In genomic region chr18:46158498-46158897, GRCh38 we compare ENCODE assay signal across 19 cellular contexts. TPM values are rescaled to one million over a fixed set of nuclear protein-coding genes. Genes with fewer than 3 reads are reported as not detected.
A peak's percentile ranks its signal among the peaks of the same experiment; 100 is the strongest.
DNase-seq lines count a peak whose midpoint lies in the region; ATAC-seq and TF ChIP-seq lines count a peak whose summit lies in the region.
"Had no signal": no experiment of that assay in that cellular context is flagged by ENCODE, and none has a peak within 500 bp of the region (broad histone marks: within the 10 kb centered on the region; RNA-seq: fewer than 3 reads in every experiment).

No MANE protein-coding gene starts in this region.

- peaks cover 92% of the 10 kb centered on the region for H3K4me1 Mint-ChIP-seq in activated naive CD4-positive, alpha-beta T cell treated with anti-CD3 and anti-CD28 coated beads, Interleukin-2, amount 10 ng/mL, durations not matched to agents 7 days and 5 days
- peaks cover 15% of the 10 kb centered on the region for H3K4me1 Mint-ChIP-seq in MCF 10A (ENCODE audit: insufficient read depth, unreplicated experiment)

- H3K27ac ChIP-seq in osteoblast (ENCODE audit: low read depth, low read length) (no peak overlapping the region), smooth muscle cell (ENCODE audit: low read depth) (no peak overlapping the region)
- H3K27ac ChIP-seq: colonic mucosa had no signal

- H4K20me1 ChIP-seq in osteoblast (ENCODE audit: insufficient read depth, low read length) (no peaks in the 10 kb centered on the region), smooth muscle cell (ENCODE audit: low read depth) (no peaks in the 10 kb centered on the region)

- H3K9me3 ChIP-seq in osteoblast (ENCODE audit: low read depth, low read length) (no peaks in the 10 kb centered on the region), smooth muscle cell (replicated peaks; ENCODE audit: low read depth) (no peaks in the 10 kb centered on the region)
- H3K9me3 ChIP-seq: colonic mucosa had no signal

- H3K9me3 Mint-ChIP-seq in activated naive CD4-positive, alpha-beta T cell treated with anti-CD3 and anti-CD28 coated beads, Interleukin-2, amount 10 ng/mL, durations not matched to agents 7 days and 5 days = peaks cover 15% of the 10 kb centered on the region
- H3K9me3 Mint-ChIP-seq in MCF 10A (ENCODE audit: unreplicated experiment) = no peaks in the 10 kb centered on the region

- H3K27me3 Mint-ChIP-seq in activated naive CD4-positive, alpha-beta T cell treated with anti-CD3 and anti-CD28 coated beads, Interleukin-2, amount 10 ng/mL, durations not matched to agents 7 days and 5 days = no peaks in the 10 kb centered on the region
- H3K27me3 Mint-ChIP-seq in MCF 10A (ENCODE audit: insufficient read depth, unreplicated experiment) = no peaks in the 10 kb centered on the region
- H3K27me3 Mint-ChIP-seq: progenitor cell of endocrine pancreas had no signal

- intact Hi-C loops in MCF 10A (cut with micrococcal nuclease) = no loop called here

- H3K4me1 ChIP-seq in osteoblast (ENCODE audit: insufficient read depth, low read length) (peaks cover 25% of the 10 kb centered on the region), smooth muscle cell (ENCODE audit: low read depth) (peaks cover 16% of the 10 kb centered on the region)
- H3K4me1 ChIP-seq: colonic mucosa had no signal

- no peaks in the 10 kb centered on the region for H3K27me3 ChIP-seq in osteoblast (ENCODE audit: insufficient read depth, low read length)
- H3K27me3 ChIP-seq in smooth muscle cell (ENCODE audit: low read depth) = no peaks in the 10 kb centered on the region
- H3K27me3 ChIP-seq: colonic mucosa had no signal

- CTCF ChIA-PET in activated naive CD4-positive, alpha-beta T cell treated with anti-CD3 and anti-CD28 coated beads, Interleukin-2, amount 10 ng/mL, durations not matched to agents 7 days and 5 days (lab: Charles Lee) = interaction anchor here (1.2 to 3.3 kb wide), 4 partner anchors 10 to 499 kb away, joined by 3 to 35 read pairs (median 8); a partner anchor contains a TSS
- CTCF ChIA-PET in MCF 10A (lab: Yijun Ruan, JAX) = interaction anchor here (1.0 to 4.5 kb wide), 6 partner anchors 10 to 500 kb away, joined by 3 to 55 read pairs (median 10); a partner anchor contains a TSS

- H3K79me2 ChIP-seq in osteoblast (ENCODE audit: insufficient read depth, low read length) (no peaks in the 10 kb centered on the region), smooth muscle cell (ENCODE audit: low read depth) (no peaks in the 10 kb centered on the region)

- no peak for DNase-seq in activated naive CD4-positive, alpha-beta T cell treated with anti-CD3 and anti-CD28 coated beads, Interleukin-2, amount 10 ng/mL, durations not matched to agents 7 days and 5 days
- no peak for DNase-seq in activated naive CD4-positive, alpha-beta T cell (lab: John Stamatoyannopoulos, UW)
- DNase-seq in M059J (ENCODE audit: low read depth) = peak; percentile 96
- DNase-seq in MCF 10A (ENCODE audit: unreplicated experiment) = peak; percentile 61
- no peak for DNase-seq in osteoblast (ENCODE audit: insufficient read length, low spot score, missing footprints)
- DNase-seq in smooth muscle cell (lab: John Stamatoyannopoulos, UW; ENCODE audit: unreplicated experiment) = no peak
- DNase-seq in foreskin melanocyte = no peak
- DNase-seq: 8988T; activated CD4-positive, alpha-beta T cell treated with anti-CD3 and anti-CD28 coated beads for 1 hour; activated T-cell treated with anti-CD3 and anti-CD28 coated beads for 4 hours; colonic mucosa; GDM1; hypothalamus; NCI-H2081; RPMI8226; stimulated activated CD4-positive, alpha-beta T cell treated with anti-CD3 and anti-CD28 coated beads, Interleukin-15, amount 100 ng/mL, for 24 hours; T-helper 2 cell had no signal

- H3K4me3 ChIP-seq in osteoblast (ENCODE audit: insufficient read depth, low read length) (no peak overlapping the region), smooth muscle cell (no peak overlapping the region)
- H3K4me3 ChIP-seq: colonic mucosa had no signal

- H2AFZ ChIP-seq in osteoblast (ENCODE audit: low read length) (peak overlapping the region; percentile 47), smooth muscle cell (ENCODE audit: low read depth) (no peak overlapping the region)

- no peak for ATAC-seq in HG03280 (IDR thresholded peaks at IDR 0.05; ENCODE audit: unreplicated experiment)

- H3K4me2 ChIP-seq in osteoblast (ENCODE audit: insufficient read depth, low read length) (no peak overlapping the region), smooth muscle cell (no peak overlapping the region)

- no peak overlapping the region for H3K9ac ChIP-seq in smooth muscle cell (ENCODE audit: low read depth)

- no TSS peak for BruUV-seq in MCF 10A (replicated peaks; lab: Mats Ljungman, UMichigan)

- peaks cover 42% of the 10 kb centered on the region for H3K36me3 Mint-ChIP-seq in activated naive CD4-positive, alpha-beta T cell treated with anti-CD3 and anti-CD28 coated beads, Interleukin-2, amount 10 ng/mL, durations not matched to agents 7 days and 5 days
- peaks cover 2% of the 10 kb centered on the region for H3K36me3 Mint-ChIP-seq in MCF 10A (ENCODE audit: insufficient read depth, unreplicated experiment)

- TF ChIP-seq CTCF in MCF 10A (IDR thresholded peaks at IDR 0.05; ENCODE audit: unreplicated experiment) = no peak
- no peak for TF ChIP-seq CTCF in osteoblast (IDR thresholded peaks at IDR 0.05; ENCODE audit: extremely low read depth, low read depth, low read length)
- TF ChIP-seq CTCF in smooth muscle cell (IDR thresholded peaks at IDR 0.05; ENCODE audit: borderline replicate concordance, insufficient read depth, poor library complexity, severe bottlenecking) = no peak

- H3K4me3 Mint-ChIP-seq in activated naive CD4-positive, alpha-beta T cell treated with anti-CD3 and anti-CD28 coated beads, Interleukin-2, amount 10 ng/mL, durations not matched to agents 7 days and 5 days = no peak overlapping the region
- no peak overlapping the region for H3K4me3 Mint-ChIP-seq in MCF 10A (ENCODE audit: unreplicated experiment)

- POLR2A ChIA-PET in MCF 10A (lab: Yijun Ruan, JAX) = interaction anchor here (1.1 to 1.5 kb wide), 2 partner anchors 15 to 55 kb away, joined by 3 to 12 read pairs; partner anchors contain the start of gene HAUS1

- H3K36me3 ChIP-seq in osteoblast (ENCODE audit: insufficient read depth, low read length) = no peaks in the 10 kb centered on the region
- H3K36me3 ChIP-seq in smooth muscle cell (ENCODE audit: low read depth) = no peaks in the 10 kb centered on the region
- H3K36me3 ChIP-seq: colonic mucosa had no signal

- 67% methylated on average over 3 of the region's 3 CpGs for WGBS in smooth muscle cell (ENCODE audit: low lambda C conversion rate)

- H3K27ac Mint-ChIP-seq in activated naive CD4-positive, alpha-beta T cell treated with anti-CD3 and anti-CD28 coated beads, Interleukin-2, amount 10 ng/mL, durations not matched to agents 7 days and 5 days = peak overlapping the region; percentile 97
- H3K27ac Mint-ChIP-seq in MCF 10A (ENCODE audit: low read depth, unreplicated experiment) = no peak overlapping the region
- H3K27ac Mint-ChIP-seq: progenitor cell of endocrine pancreas had no signal

- no peaks in the 10 kb centered on the region for H3F3A ChIP-seq in smooth muscle cell (ENCODE audit: low read depth)

RNA-seq across cellular contexts. Expression of gene HAUS1, which starts 54.3 kb away (rescaled TPM):
- 185 and 299 TPM in 2 replicates for total RNA-seq in M059J (2014; rRNA removed; shearing (Covaris generic))
- total RNA-seq in MCF 10A (2022) = 14.9 and 21.6 TPM in 2 replicates
- 31.8 and 40.9 TPM in 2 replicates for total RNA-seq in osteoblast
- 34.7 and 44.2 TPM in 2 replicates for total RNA-seq in smooth muscle cell
- 29.5 and 50.6 TPM in 2 replicates for polyA plus RNA-seq in smooth muscle cell

Comparison
In these comparisons a context has a peak if more than half of its experiments do, and no peak if none do; other contexts are left out.
1. DNase-seq: peak in M059J (single experiment) and MCF 10A (single experiment); none in activated naive CD4-positive, alpha-beta T cell treated with anti-CD3 and anti-CD28 coated beads, Interleukin-2, amount 10 ng/mL, durations not matched to agents 7 days and 5 days (single experiment), activated naive CD4-positive, alpha-beta T cell (0 of 4), osteoblast (single experiment), smooth muscle cell (single experiment) and foreskin melanocyte (single experiment).